ENCODE assay signal across 1 cellular context in genomic region chr17:2174471-2175293, GRCh38.
A peak's percentile ranks its signal among the peaks of the same experiment; 100 is the strongest.
TF ChIP-seq lines count a peak whose summit lies in the region.

No MANE protein-coding gene starts in this region.

TF ChIP-seq in HepG2, 621 proteins besides CTCF, POLR2A, EP300 and RAD21 (continued from another document and continues in another):
- no peak for TF ChIP-seq AKNA (CRISPR knock-in tag; IDR thresholded peaks at IDR 0.05; ENCODE audit: borderline replicate concordance)
- TF ChIP-seq HNRNPL (IDR thresholded peaks at IDR 0.05; ENCODE audit: low read depth, low read length) = no peak
- TF ChIP-seq ZXDC (CRISPR knock-in tag; IDR thresholded peaks at IDR 0.05) = no peak
- TF ChIP-seq HOXA5 (CRISPR knock-in tag; IDR thresholded peaks at IDR 0.05) = peak; percentile 56; the same call in 1 of the 2 replicates
- peak; percentile 38; the same call in 1 of the 2 replicates for TF ChIP-seq TFDP1 (CRISPR knock-in tag; IDR thresholded peaks at IDR 0.05; ENCODE audit: borderline replicate concordance)
- no peak for TF ChIP-seq TP53 (CRISPR knock-in tag; conservative IDR thresholded peaks at IDR 0.05)
- no peak for TF ChIP-seq ONECUT2 (CRISPR knock-in tag; IDR thresholded peaks at IDR 0.05)
- no peak for TF ChIP-seq ZNF775 (CRISPR knock-in tag; IDR thresholded peaks at IDR 0.05; ENCODE audit: borderline replicate concordance)
- TF ChIP-seq HNRNPK (IDR thresholded peaks at IDR 0.05; ENCODE audit: low read depth, low read length, poor library complexity, severe bottlenecking) = no peak
- no peak for TF ChIP-seq KLF12 (CRISPR knock-in tag; IDR thresholded peaks at IDR 0.05; ENCODE audit: borderline replicate concordance)
- no peak for TF ChIP-seq FLYWCH1 (CRISPR knock-in tag; IDR thresholded peaks at IDR 0.05)
- TF ChIP-seq RFX5 (IDR thresholded peaks at IDR 0.05; ENCODE audit: low read depth, low read length) = no peak
- no peak for TF ChIP-seq ZNF75D (CRISPR knock-in tag; IDR thresholded peaks at IDR 0.05; ENCODE audit: borderline replicate concordance)
- TF ChIP-seq ZNF292 (CRISPR knock-in tag; IDR thresholded peaks at IDR 0.05; ENCODE audit: borderline replicate concordance, low read depth) = peak; percentile 55; the same call in 1 of the 2 replicates
- peak; percentile 72; the same call in 1 of the 2 replicates for TF ChIP-seq MIXL1 (CRISPR knock-in tag; IDR thresholded peaks at IDR 0.05)
- TF ChIP-seq ETV6 (CRISPR knock-in tag; conservative IDR thresholded peaks at IDR 0.05) = no peak
- TF ChIP-seq ZNF382 (CRISPR knock-in tag; IDR thresholded peaks at IDR 0.05; ENCODE audit: borderline replicate concordance) = no peak
- no peak for TF ChIP-seq ZNF883 (CRISPR knock-in tag; IDR thresholded peaks at IDR 0.05; ENCODE audit: not compliant biosample characterization)
- no peak for TF ChIP-seq SMARCC2 (IDR thresholded peaks at IDR 0.05)
- no peak for TF ChIP-seq RNF2 (conservative IDR thresholded peaks at IDR 0.05; ENCODE audit: low read depth)
- 0 out of 2 replicates have a peak, but pooled peaks have one; percentile 13 for TF ChIP-seq FOXP1 (IDR thresholded peaks at IDR 0.05)
- peak; percentile 81 for TF ChIP-seq FOXP1 (CRISPR knock-in tag; IDR thresholded peaks at IDR 0.05)
- TF ChIP-seq IKZF5 (CRISPR knock-in tag; IDR thresholded peaks at IDR 0.05) = peak; percentile 79
- peak; percentile 49; the same call in 1 of the 2 replicates for TF ChIP-seq ZBTB25 (CRISPR knock-in tag; IDR thresholded peaks at IDR 0.05)
- TF ChIP-seq PTBP1 (IDR thresholded peaks at IDR 0.05; ENCODE audit: low read depth, low read length, poor library complexity, severe bottlenecking) = no peak
- TF ChIP-seq LRRFIP1 (CRISPR knock-in tag; conservative IDR thresholded peaks at IDR 0.05) = no peak
- TF ChIP-seq ZNF317 (CRISPR knock-in tag; IDR thresholded peaks at IDR 0.05) = peak; percentile 63; the same call in 1 of the 2 replicates
- no peak for TF ChIP-seq ZNF383 (CRISPR knock-in tag; IDR thresholded peaks at IDR 0.05; ENCODE audit: borderline replicate concordance)
- peak; percentile 98 for TF ChIP-seq RXRB (CRISPR knock-in tag; IDR thresholded peaks at IDR 0.05; ENCODE audit: borderline replicate concordance)
- no peak; the same call in 1 of the 2 replicates for TF ChIP-seq HIC2 (CRISPR knock-in tag; IDR thresholded peaks at IDR 0.05; ENCODE audit: low read depth)
- no peak for TF ChIP-seq PRPF4 (IDR thresholded peaks at IDR 0.05; ENCODE audit: low read depth, low read length, poor library complexity, severe bottlenecking)
- TF ChIP-seq PHF5A (CRISPR knock-in tag; IDR thresholded peaks at IDR 0.05; ENCODE audit: low read depth, unreplicated experiment) = no peak
- TF ChIP-seq ZNF205 (CRISPR knock-in tag; IDR thresholded peaks at IDR 0.05) = 0 out of 2 replicates have a peak, but pooled peaks have one; percentile 19
- TF ChIP-seq ZFP41 (CRISPR knock-in tag; IDR thresholded peaks at IDR 0.05; ENCODE audit: borderline replicate concordance) = no peak
- no peak for TF ChIP-seq ZBTB4 (CRISPR knock-in tag; IDR thresholded peaks at IDR 0.05; ENCODE audit: borderline replicate concordance)
- no peak for TF ChIP-seq ZNF670 (CRISPR knock-in tag; IDR thresholded peaks at IDR 0.05; ENCODE audit: borderline replicate concordance)
- TF ChIP-seq HIVEP1 (CRISPR knock-in tag; IDR thresholded peaks at IDR 0.05) = peak; percentile 50; the same call in 1 of the 2 replicates
- TF ChIP-seq ZNF879 (CRISPR knock-in tag; IDR thresholded peaks at IDR 0.05) = no peak
- no peak for TF ChIP-seq ZNF160 (CRISPR knock-in tag; IDR thresholded peaks at IDR 0.05)
- TF ChIP-seq ARNT (IDR thresholded peaks at IDR 0.05) = no peak
